20 cellular contexts compared by ENCODE assay signal in genomic region chr4:11503166-11503565, GRCh38.
DNase-seq lines count a peak whose midpoint lies in the region; ATAC-seq, FAIRE-seq and TF ChIP-seq lines count a peak whose summit lies in the region.
"Had no signal": no experiment of that assay in that cellular context is flagged by ENCODE, and none has a peak within 500 bp of the region (broad histone marks: within the 10 kb centered on the region; RNA-seq: fewer than 3 reads in every experiment).

No MANE protein-coding gene starts in this region.

- H3K27me3 ChIP-seq in pancreas, result no peaks in the 10 kb centered on the region

- TF ChIP-seq CTCF in pancreas (IDR thresholded peaks at IDR 0.05), result no peak

- no peak overlapping the region for H3K27ac ChIP-seq in pancreas

- H3K4me1 ChIP-seq in pancreas, result peaks cover 0 to 6% (median 0%) of the 10 kb centered on the region in 3 donors

- no peaks in the 10 kb centered on the region for H3K9me3 ChIP-seq in pancreas

- no peak overlapping the region for H3K4me3 ChIP-seq in pancreas

- intact Hi-C loops in left ventricle myocardium superior (cut with micrococcal nuclease) (no loop called here), pancreas (cut with DNase I) (no loop called here), left colon (cut with DNase I, micrococcal nuclease) (no loop called here)

- DNase-seq in NCI-H1694 (lab: John Stamatoyannopoulos, UW), result peak; percentile 25
- peak; percentile 6 for DNase-seq in SK-N-DZ (ENCODE audit: low spot score)
- DNase-seq in left ventricle myocardium superior, result peak; percentile 78
- peak in 3 of 6 donors; percentile 12 to 31 (median 26) for DNase-seq in pancreas
- no peak for DNase-seq in NCI-H2227 treated with DMSO at 0.1 percent for 48 hours (lab: John Stamatoyannopoulos, UW)
- no peak for DNase-seq in NCI-H1930 (lab: John Stamatoyannopoulos, UW)
- DNase-seq in left colon, result no peak
- DNase-seq: activated CD4-positive, alpha-beta T cell treated with anti-CD3 and anti-CD28 coated beads for 1 hour; activated CD8-positive, alpha-beta memory T cell treated with anti-CD3 and anti-CD28 coated beads, Interleukin-2, amount 10 ng/mL, durations not matched to agents 7 days and 5 days; AML-193; EL; KBM-7; kidney glomerular epithelial cell; NCI-H2081 treated with DMSO at 0.1 percent for 48 hours; NCI-H748 treated with DMSO at 0.1 percent for 48 hours; PC-3; stimulated activated CD4-positive, alpha-beta T cell treated with anti-CD3 and anti-CD28 coated beads, Interleukin-1b, Interleukin-23, amount 100 ng/mL, for 48 hours; stimulated activated naive CD4-positive, alpha-beta T cell treated with Interleukin-2 at 50 U/mL for 16 hours had no signal

- WGBS in pancreas, 2 donors, result 26 to 30% methylated on average over 3 of the region's 3 CpGs

- H3K36me3 ChIP-seq in pancreas, result no peaks in the 10 kb centered on the region

- no peak for FAIRE-seq in pancreas (lab: Jason Lieb, UNC)
- FAIRE-seq: endothelial cell of umbilical vein had no signal

- ATAC-seq in left ventricle myocardium superior (peak; percentile 100), pancreas (peak in 3 of 4 donors; percentile 28 to 46 (median 37)), left colon (no peak)
- ATAC-seq: activated CD8-positive, alpha-beta memory T cell treated with anti-CD3 and anti-CD28 coated beads, Interleukin-2, amount 10 ng/mL, durations not matched to agents 7 days and 5 days; activated T-helper 17 cell treated with anti-CD3 and anti-CD28 coated beads, Interleukin-2, amount 50 U/mL, for 72 hours; PC-3 had no signal

Comparison
In these comparisons a context has a peak if more than half of its experiments do, and no peak if none do; other contexts are left out.
1. DNase-seq: peak in NCI-H1694 (single experiment), SK-N-DZ (single experiment) and left ventricle myocardium superior (single experiment); none in NCI-H2227 treated with DMSO at 0.1 percent for 48 hours (single experiment), NCI-H1930 (0 of 2) and left colon (0 of 2).